Comparison of ENCODE assay signal across 30 cellular contexts in the genomic region with DNA sequence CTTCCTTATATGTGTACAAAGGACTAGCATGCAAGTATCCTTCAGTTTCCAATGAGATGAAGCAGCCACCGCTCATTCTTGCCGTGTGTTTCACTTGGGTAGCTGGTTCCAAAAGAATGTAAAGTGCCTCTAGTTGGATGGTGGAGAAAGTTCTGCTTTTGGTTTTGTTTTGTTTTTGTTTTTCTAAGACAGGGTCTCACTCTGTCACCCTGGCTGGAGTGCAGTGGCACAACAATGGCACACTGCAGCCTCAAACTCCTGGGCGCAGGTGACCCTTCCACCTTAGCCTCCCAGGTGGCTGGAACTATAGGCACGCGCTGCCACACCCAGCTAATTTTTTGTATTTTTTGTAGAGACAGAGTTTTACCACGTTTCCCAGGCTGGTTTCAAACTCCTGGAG.
"Had no signal": no experiment of that assay in that cellular context is flagged by ENCODE, and none has a peak within 500 bp of the region (broad histone marks: within the 10 kb centered on the region; RNA-seq: fewer than 3 reads in every experiment).

No MANE protein-coding gene starts in this region.

- H3K36me3 Mint-ChIP-seq: activated naive CD4-positive, alpha-beta T cell treated with anti-CD3 and anti-CD28 coated beads, Interleukin-2, amount 50 U/mL, for 72 hours; natural killer cell treated with Interleukin-12 subunit alpha and Interleukin-12 subunit beta and Interleukin-15 and Interleukin-18, amount 100 ng/mL, for 72 hours had no signal

- H3K9me3 ChIP-seq: esophagus muscularis mucosa, heart right ventricle, mucosa of descending colon, pancreas, SK-N-SH, spleen, suprapubic skin, transverse colon, uterus had no signal

- H3K9ac ChIP-seq: SK-N-SH had no signal

- H3K27ac ChIP-seq: cardiac muscle cell, coronary artery, esophagus muscularis mucosa, foreskin keratinocyte, heart right ventricle, spleen, suprapubic skin, transverse colon, uterus had no signal

- H3K4me1 Mint-ChIP-seq: brain had no signal

- H3K36me3 ChIP-seq: cardiac muscle cell, esophagus muscularis mucosa, spleen, suprapubic skin, transverse colon, uterus had no signal

- DNase-seq: activated CD4-positive, alpha-beta T cell treated with anti-CD3 and anti-CD28 coated beads for 36 hours; activated CD4-positive, CD25-positive, alpha-beta regulatory T cell; activated CD8-positive, alpha-beta memory T cell treated with anti-CD3 and anti-CD28 coated beads, Interleukin-2, amount 10 ng/mL, durations not matched to agents 7 days and 5 days; activated CD8-positive, alpha-beta T cell treated with anti-CD3 and anti-CD28 coated beads, Interleukin-2, amount 10 ng/mL, durations not matched to agents 7 days and 5 days; activated T-cell treated with anti-CD3 and anti-CD28 coated beads, Interleukin-2, amount 50 U/mL, for 48 hours; aorta; cerebellar nuclear complex; endodermal cell; foreskin keratinocyte; heart right ventricle; kidney glomerular epithelial cell; mucosa of descending colon; pancreas; right cardiac atrium; SK-N-SH; spleen; stimulated activated naive CD4-positive, alpha-beta T cell; SW 1271; T-helper 2 cell; transverse colon; uterus had no signal

- H3K4me2 ChIP-seq: SK-N-SH had no signal

- ATAC-seq: activated CD4-positive, alpha-beta T cell treated with anti-CD3 and anti-CD28 coated beads for 36 hours; activated CD8-positive, alpha-beta memory T cell treated with anti-CD3 and anti-CD28 coated beads, Interleukin-2, amount 10 ng/mL, durations not matched to agents 7 days and 5 days; activated CD8-positive, alpha-beta T cell treated with anti-CD3 and anti-CD28 coated beads, Interleukin-2, amount 10 ng/mL, durations not matched to agents 7 days and 5 days; activated naive CD4-positive, alpha-beta T cell treated with anti-CD3 and anti-CD28 coated beads, Interleukin-2, amount 50 U/mL, for 72 hours; foreskin keratinocyte; left lobe of liver; mucosa of descending colon; right cardiac atrium had no signal

- H3K27me3 Mint-ChIP-seq: activated CD4-positive, alpha-beta T cell treated with anti-CD3 and anti-CD28 coated beads for 36 hours; activated CD8-positive, alpha-beta memory T cell treated with anti-CD3 and anti-CD28 coated beads, Interleukin-2, amount 10 ng/mL, durations not matched to agents 7 days and 5 days; natural killer cell treated with Interleukin-12 subunit alpha and Interleukin-12 subunit beta and Interleukin-15 and Interleukin-18, amount 100 ng/mL, for 72 hours had no signal

- H3K4me3 Mint-ChIP-seq: activated CD4-positive, alpha-beta T cell treated with anti-CD3 and anti-CD28 coated beads for 36 hours; activated CD8-positive, alpha-beta memory T cell treated with anti-CD3 and anti-CD28 coated beads, Interleukin-2, amount 10 ng/mL, durations not matched to agents 7 days and 5 days; activated CD8-positive, alpha-beta T cell treated with anti-CD3 and anti-CD28 coated beads, Interleukin-2, amount 10 ng/mL, durations not matched to agents 7 days and 5 days; brain; endodermal cell; natural killer cell treated with Interleukin-12 subunit alpha and Interleukin-12 subunit beta and Interleukin-15 and Interleukin-18, amount 100 ng/mL, for 72 hours had no signal

- H3K9me3 Mint-ChIP-seq: activated naive CD4-positive, alpha-beta T cell treated with anti-CD3 and anti-CD28 coated beads, Interleukin-2, amount 50 U/mL, for 72 hours; activated T-helper 2 cell treated with anti-CD3 and anti-CD28 coated beads, Interferon-gamma antibody, Interleukin-2, Interleukin-4, amounts not matched to agents 10 μg/mL and 5 μg/mL and 100 μg/mL, durations not matched to agents 14 hours and 24 hours and 36 hours; brain; endodermal cell; natural killer cell treated with Interleukin-12 subunit alpha and Interleukin-12 subunit beta and Interleukin-15 and Interleukin-18, amount 100 ng/mL, for 72 hours had no signal

- H3K27ac Mint-ChIP-seq: activated CD4-positive, alpha-beta T cell treated with anti-CD3 and anti-CD28 coated beads for 36 hours; activated CD8-positive, alpha-beta memory T cell treated with anti-CD3 and anti-CD28 coated beads, Interleukin-2, amount 10 ng/mL, durations not matched to agents 7 days and 5 days; activated CD8-positive, alpha-beta T cell treated with anti-CD3 and anti-CD28 coated beads, Interleukin-2, amount 10 ng/mL, durations not matched to agents 7 days and 5 days; activated naive CD4-positive, alpha-beta T cell treated with anti-CD3 and anti-CD28 coated beads, Interleukin-2, amount 50 U/mL, for 72 hours; activated T-helper 2 cell treated with anti-CD3 and anti-CD28 coated beads, Interferon-gamma antibody, Interleukin-2, Interleukin-4, amounts not matched to agents 10 μg/mL and 5 μg/mL and 100 μg/mL, durations not matched to agents 14 hours and 24 hours and 36 hours; brain; endodermal cell had no signal

- H3K4me3 ChIP-seq: cardiac muscle cell, coronary artery, esophagus muscularis mucosa, heart right ventricle, mucosa of descending colon, spleen, suprapubic skin, transverse colon, uterus had no signal

- H3K27me3 ChIP-seq: cardiac muscle cell, esophagus muscularis mucosa, foreskin keratinocyte, heart right ventricle, pancreas, spleen, suprapubic skin, transverse colon, uterus had no signal
